Comparison of ENCODE assay signal across 20 cellular contexts in genomic region chr17:66943484-66943883, GRCh38. TPM values are rescaled to one million over a fixed set of nuclear protein-coding genes. Genes with fewer than 3 reads are reported as not detected.
DNase-seq lines count a peak whose midpoint lies in the region; ATAC-seq and TF ChIP-seq lines count a peak whose summit lies in the region.
"Had no signal": no experiment of that assay in that cellular context is flagged by ENCODE, and none has a peak within 500 bp of the region (broad histone marks: within the 10 kb centered on the region; RNA-seq: fewer than 3 reads in every experiment).

No MANE protein-coding gene starts in this region.

- no peaks in the 10 kb centered on the region for H3K9me3 ChIP-seq in RWPE2 (ENCODE audit: severe bottlenecking)
- H3K9me3 ChIP-seq in colonic mucosa, result no peaks in the 10 kb centered on the region

- no peak overlapping the region for H3K4me3 Mint-ChIP-seq in GM23338
- peak overlapping the region; percentile 4 for H3K4me3 Mint-ChIP-seq in nephron progenitor cell
- H3K4me3 Mint-ChIP-seq in type B pancreatic cell, result peak overlapping the region; percentile 21
- no peak overlapping the region for H3K4me3 Mint-ChIP-seq in activated T-cell treated with anti-CD3 and anti-CD28 coated beads, Interleukin-2, amount 50 U/mL, for 24 hours
- H3K4me3 Mint-ChIP-seq: CD14-positive monocyte had no signal

- H3K79me2 ChIP-seq in GM23338 (replicated peaks; ENCODE audit: insufficient read depth), result no peaks in the 10 kb centered on the region

- H3K4me1 ChIP-seq in GM23338 (ENCODE audit: insufficient read depth) (peaks cover 4% of the 10 kb centered on the region), RWPE2 (ENCODE audit: insufficient read depth, poor library complexity, severe bottlenecking) (peaks cover 14% of the 10 kb centered on the region), colonic mucosa (no peaks in the 10 kb centered on the region)

- peaks cover under 1% of the 10 kb centered on the region; the same call in 1 of the 3 replicates for H3K36me3 Mint-ChIP-seq in GM23338 (ENCODE audit: low read depth)
- H3K36me3 Mint-ChIP-seq in nephron progenitor cell (ENCODE audit: low read depth), result no peaks in the 10 kb centered on the region
- H3K36me3 Mint-ChIP-seq in type B pancreatic cell, result no peaks in the 10 kb centered on the region
- H3K36me3 Mint-ChIP-seq in activated T-cell treated with anti-CD3 and anti-CD28 coated beads, Interleukin-2, amount 50 U/mL, for 24 hours (ENCODE audit: low read depth), result no peaks in the 10 kb centered on the region
- H3K36me3 Mint-ChIP-seq in activated naive CD4-positive, alpha-beta T cell treated with anti-CD3 and anti-CD28 coated beads, Interleukin-2, amount 50 U/mL, for 72 hours, result no peaks in the 10 kb centered on the region
- H3K36me3 Mint-ChIP-seq: CD14-positive monocyte had no signal

- peaks cover under 1% of the 10 kb centered on the region for H3K9me3 Mint-ChIP-seq in GM23338
- H3K9me3 Mint-ChIP-seq in nephron progenitor cell, result peaks cover under 1% of the 10 kb centered on the region
- H3K9me3 Mint-ChIP-seq in type B pancreatic cell, result peaks cover 4% of the 10 kb centered on the region
- H3K9me3 Mint-ChIP-seq in activated T-cell treated with anti-CD3 and anti-CD28 coated beads, Interleukin-2, amount 50 U/mL, for 24 hours, result no peaks in the 10 kb centered on the region
- H3K9me3 Mint-ChIP-seq in activated naive CD4-positive, alpha-beta T cell treated with anti-CD3 and anti-CD28 coated beads, Interleukin-2, amount 50 U/mL, for 72 hours, result no peaks in the 10 kb centered on the region

- TF ChIP-seq CTCF in GM23338 (conservative IDR thresholded peaks at IDR 0.05; ENCODE audit: low read depth in 2 of 2) (no peak), RWPE2 (IDR thresholded peaks at IDR 0.05; ENCODE audit: poor library complexity, severe bottlenecking) (no peak), nephron progenitor cell (IDR thresholded peaks at IDR 0.05) (no peak), type B pancreatic cell (conservative IDR thresholded peaks at IDR 0.05) (no peak), colonic mucosa (IDR thresholded peaks at IDR 0.05) (no peak)

- H4K20me1 ChIP-seq in GM23338 (replicated peaks; ENCODE audit: insufficient read depth), result no peaks in the 10 kb centered on the region

- no peak overlapping the region for H3K4me3 ChIP-seq in GM23338
- H3K4me3 ChIP-seq in RWPE2 (ENCODE audit: severe bottlenecking), result no peak overlapping the region
- H3K4me3 ChIP-seq in colonic mucosa, result no peak overlapping the region

- no peak for ATAC-seq in GM23338
- no peak for ATAC-seq in RWPE2 (ENCODE audit: low read depth)
- no peak for ATAC-seq in activated naive CD4-positive, alpha-beta T cell treated with anti-CD3 and anti-CD28 coated beads, Interleukin-2, amount 50 U/mL, for 72 hours

- no peaks in the 10 kb centered on the region for H3K27me3 ChIP-seq in GM23338 (ENCODE audit: insufficient read depth)
- H3K27me3 ChIP-seq in RWPE2 (ENCODE audit: insufficient read depth, poor library complexity, severe bottlenecking), result no peaks in the 10 kb centered on the region
- H3K27me3 ChIP-seq in colonic mucosa, result no peaks in the 10 kb centered on the region

- no peak overlapping the region for H3K9ac ChIP-seq in colonic mucosa (ENCODE audit: low read depth in 2 of 2, low read length in 2 of 2)

- H3K36me3 ChIP-seq in GM23338 (ENCODE audit: insufficient read depth) (no peaks in the 10 kb centered on the region), RWPE2 (ENCODE audit: low read depth) (no peaks in the 10 kb centered on the region), colonic mucosa (no peaks in the 10 kb centered on the region)

- no peak overlapping the region for H3K4me2 ChIP-seq in GM23338

- H3K9me2 ChIP-seq in GM23338 (ENCODE audit: insufficient read depth), result no peaks in the 10 kb centered on the region

- H3K4me1 Mint-ChIP-seq in GM23338, result peaks cover 15% of the 10 kb centered on the region
- H3K4me1 Mint-ChIP-seq in nephron progenitor cell, result peaks cover 56% of the 10 kb centered on the region
- peaks cover 40% of the 10 kb centered on the region for H3K4me1 Mint-ChIP-seq in type B pancreatic cell (ENCODE audit: unreplicated experiment)
- peaks cover 11% of the 10 kb centered on the region for H3K4me1 Mint-ChIP-seq in activated T-cell treated with anti-CD3 and anti-CD28 coated beads, Interleukin-2, amount 50 U/mL, for 24 hours (ENCODE audit: low read depth)

- H3F3A ChIP-seq in GM23338 (replicated peaks; ENCODE audit: low read depth), result no peaks in the 10 kb centered on the region

- H3K27ac Mint-ChIP-seq in GM23338 (no peak overlapping the region), nephron progenitor cell (peak overlapping the region; percentile 39), type B pancreatic cell (no peak overlapping the region)
- H3K27ac Mint-ChIP-seq in activated T-cell treated with anti-CD3 and anti-CD28 coated beads, Interleukin-2, amount 50 U/mL, for 24 hours, result no peak overlapping the region
- no peak overlapping the region for H3K27ac Mint-ChIP-seq in activated naive CD4-positive, alpha-beta T cell treated with anti-CD3 and anti-CD28 coated beads, Interleukin-2, amount 50 U/mL, for 72 hours
- H3K27ac Mint-ChIP-seq: CD14-positive monocyte had no signal

- intact Hi-C loops in colonic mucosa (cut with DNase I), result no loop called here

- H3K27ac ChIP-seq in GM23338 (ENCODE audit: low read depth) (no peak overlapping the region), RWPE2 (ENCODE audit: poor library complexity, severe bottlenecking) (no peak overlapping the region), colonic mucosa (no peak overlapping the region)

- H2AFZ ChIP-seq in GM23338, result peak overlapping the region; percentile 87

- H3K27me3 Mint-ChIP-seq in GM23338 (ENCODE audit: insufficient read depth, low read depth, poor library complexity), result peaks cover 16% of the 10 kb centered on the region
- peaks cover 7% of the 10 kb centered on the region for H3K27me3 Mint-ChIP-seq in nephron progenitor cell (ENCODE audit: low read depth, poor library complexity)
- H3K27me3 Mint-ChIP-seq in type B pancreatic cell, result peaks cover 20% of the 10 kb centered on the region
- peaks cover 86% of the 10 kb centered on the region for H3K27me3 Mint-ChIP-seq in activated T-cell treated with anti-CD3 and anti-CD28 coated beads, Interleukin-2, amount 50 U/mL, for 24 hours

- DNase-seq in GM23338 (ENCODE audit: low spot score) (no peak), RWPE2 (ENCODE audit: low spot score) (peak; percentile 2), nephron progenitor cell (no peak), type B pancreatic cell (ENCODE audit: extremely low spot score, unreplicated experiment) (no peak), colonic mucosa (no peak)
- DNase-seq in activated T-cell treated with anti-CD3 and anti-CD28 coated beads, Interleukin-2, amount 50 U/mL, for 24 hours, result no peak
- DNase-seq in activated naive CD4-positive, alpha-beta T cell treated with anti-CD3 and anti-CD28 coated beads, Interleukin-2, amount 50 U/mL, for 72 hours (ENCODE audit: low spot score in 2 of 2), result no peak
- DNase-seq: GOT3; HCEC 1CT; MV-4-11; NCI-H1694; NCI-H2081; NCI-H2171; NCI-H345; NCI-H524; NCI-H774; NK-92 treated with Interleukin-12 subunit alpha and Interleukin-12 subunit beta, amount 100 ng/mL, for 24 hours had no signal

TF ChIP-seq in GM23338, 12 proteins besides CTCF, POLR2A, EP300 and RAD21 (continues in another document):
- TF ChIP-seq NANOG (IDR thresholded peaks at IDR 0.05; ENCODE audit: borderline replicate concordance) (no peak), EZH2phosphoT487 (IDR thresholded peaks at IDR 0.05; ENCODE audit: unreplicated experiment) (no peak), POLR2AphosphoS5 (IDR thresholded peaks at IDR 0.05; ENCODE audit: low read depth) (no peak), CREB1 (CRISPR knock-in tag; IDR thresholded peaks at IDR 0.05; ENCODE audit: low read depth) (no peak), ZNF331 (CRISPR knock-in tag; IDR thresholded peaks at IDR 0.05; ENCODE audit: low read depth) (no peak), REST (IDR thresholded peaks at IDR 0.05; ENCODE audit: unreplicated experiment) (no peak), ZNF114 (CRISPR knock-in tag; IDR thresholded peaks at IDR 0.05) (no peak), ETS1 (IDR thresholded peaks at IDR 0.05) (no peak)

RNA-seq across cellular contexts. Expression of gene CACNG4, which starts 21.0 kb away (rescaled TPM):
- 4.0 and 4.1 TPM in 2 replicates for total RNA-seq in GM23338 (2014; rRNA removed; shearing (Covaris generic))
- polyA plus RNA-seq in GM23338 (2016; fragmentation: Nextera tagmentation; extraction: Ambion mirVana), result 1.6 and 1.9 TPM in 2 replicates
- 27.5 and 32.1 TPM in 2 replicates for total RNA-seq in type B pancreatic cell (ENCODE audit: low replicate concordance)
- under 1 TPM; 0.20 to 0.35 TPM for total RNA-seq in colonic mucosa
- not detected for total RNA-seq in activated naive CD4-positive, alpha-beta T cell treated with anti-CD3 and anti-CD28 coated beads, Interleukin-2, amount 50 U/mL, for 72 hours
- total RNA-seq: HT1080, SK-MEL-5 had no signal
- polyA plus RNA-seq: CD14-positive monocyte had no signal

Comparison
In these comparisons a context has a peak if more than half of its experiments do, and no peak if none do; other contexts are left out.
1. H3K4me3 Mint-ChIP-seq: peak in nephron progenitor cell (single experiment) and type B pancreatic cell (single experiment); none in GM23338 (single experiment) and activated T-cell treated with anti-CD3 and anti-CD28 coated beads, Interleukin-2, amount 50 U/mL, for 24 hours (single experiment).